12 cellular contexts compared by ENCODE assay signal in genomic region chr7:72335561-72336381, GRCh38.
DNase-seq lines count a peak whose midpoint lies in the region; ATAC-seq and TF ChIP-seq lines count a peak whose summit lies in the region.
"Had no signal": no experiment of that assay in that cellular context is flagged by ENCODE, and none has a peak within 500 bp of the region (broad histone marks: within the 10 kb centered on the region; RNA-seq: fewer than 3 reads in every experiment).

No MANE protein-coding gene starts in this region.

- peaks cover 38% of the 10 kb centered on the region for H3K27me3 ChIP-seq in HUES48 (ENCODE audit: control insufficient read depth, insufficient read depth, low read length)
- H3K27me3 ChIP-seq in esophagus muscularis mucosa = peaks cover 0 to 60% (median 13%) of the 10 kb centered on the region in 4 donors

- no peak for TF ChIP-seq CTCF in esophagus muscularis mucosa (IDR thresholded peaks at IDR 0.05)

- H3K36me3 ChIP-seq in HUES48 (ENCODE audit: control insufficient read depth, insufficient read depth, low read length) (no peaks in the 10 kb centered on the region), esophagus muscularis mucosa (no peaks in the 10 kb centered on the region)

- TF ChIP-seq POLR2A in esophagus muscularis mucosa (IDR thresholded peaks at IDR 0.05; ENCODE audit: low read depth) = no peak
- TF ChIP-seq POLR2A in erythroblast (IDR thresholded peaks at IDR 0.05; ENCODE audit: low read length) = no peak

- H3K27ac ChIP-seq in HUES48 (ENCODE audit: low read depth, low read length) = no peak overlapping the region
- no peak overlapping the region for H3K27ac ChIP-seq in esophagus muscularis mucosa (replicated peaks in 1 of 4)

- H3K4me3 ChIP-seq in HUES48 (ENCODE audit: low read depth, low read length) = peak overlapping the region; percentile 75
- H3K4me3 ChIP-seq in esophagus muscularis mucosa = no peak overlapping the region
- H3K4me3 ChIP-seq: lung had no signal

- peak overlapping the region; percentile 63 for H3K9ac ChIP-seq in HUES48 (ENCODE audit: low read depth, low read length)

- intact Hi-C loops in esophagus muscularis mucosa (cut with DNase I) = no loop called here

- H3K4me1 ChIP-seq in HUES48 (ENCODE audit: control insufficient read depth, insufficient read depth, low read length) (peaks cover 14% of the 10 kb centered on the region; the same call in 1 of the 2 replicates), esophagus muscularis mucosa (peaks cover 2 to 20% (median 10%) of the 10 kb centered on the region in 4 donors)

- peak; percentile 60 for DNase-seq in D341Med (ENCODE audit: low spot score)
- peak; percentile 83 for DNase-seq in esophagus muscularis mucosa (ENCODE audit: extremely low spot score)
- peak; percentile 30 for DNase-seq in midbrain (lab: John Stamatoyannopoulos, UW)
- DNase-seq in glomerular visceral epithelial cell (ENCODE audit: extremely low spot score) = no peak
- DNase-seq in erythroblast (lab: John Stamatoyannopoulos, UW) = no peak
- no peak for DNase-seq in HPDE6-E6E7 (ENCODE audit: extremely low spot score)
- DNase-seq: activated CD8-positive, alpha-beta memory T cell treated with anti-CD3 and anti-CD28 coated beads for 24 hours; activated naive CD4-positive, alpha-beta T cell treated with anti-CD3 and anti-CD28 coated beads, Interleukin-2, amount 10 ng/mL, durations not matched to agents 7 days and 5 days; NCI-H345 had no signal

- 0% methylated on average over 2 of the region's 62 CpGs for WGBS in esophagus muscularis mucosa

- no peak for ATAC-seq in GM18907 (IDR thresholded peaks at IDR 0.05; ENCODE audit: unreplicated experiment)

- H3K9me3 ChIP-seq in HUES48 (ENCODE audit: control insufficient read depth, insufficient read depth, low read length) = no peaks in the 10 kb centered on the region
- peaks cover 0 to 14% (median 5%) of the 10 kb centered on the region in 4 donors for H3K9me3 ChIP-seq in esophagus muscularis mucosa

- TF ChIP-seq EP300 in esophagus muscularis mucosa (IDR thresholded peaks at IDR 0.05) = no peak

Comparison
In these comparisons a context has a peak if more than half of its experiments do, and no peak if none do; other contexts are left out.
1. DNase-seq: peak in D341Med (single experiment), esophagus muscularis mucosa (single experiment) and midbrain (single experiment); none in glomerular visceral epithelial cell (single experiment), erythroblast (0 of 2) and HPDE6-E6E7 (single experiment).